Comparison of ENCODE assay signal across 28 cellular contexts in genomic region chr10:63375006-63375405, GRCh38.
DNase-seq lines count a peak whose midpoint lies in the region; ATAC-seq, FAIRE-seq and TF ChIP-seq lines count a peak whose summit lies in the region.
"Had no signal": no experiment of that assay in that cellular context is flagged by ENCODE, and none has a peak within 500 bp of the region (broad histone marks: within the 10 kb centered on the region; RNA-seq: fewer than 3 reads in every experiment).

No MANE protein-coding gene starts in this region.

- POLR2A ChIA-PET in K562 (lab: Yijun Ruan, JAX), result interaction anchor here (1.2 kb wide), 1 partner anchor 9 kb away, joined by 3 read pairs; no protein-coding TSS in a partner anchor

- FAIRE-seq in K562 (lab: Jason Lieb, UNC), result no peak
- FAIRE-seq: small intestine had no signal

- no peaks in the 10 kb centered on the region for H3K9me3 Mint-ChIP-seq in HFFc6
- H3K9me3 Mint-ChIP-seq in endothelial cell (ENCODE audit: unreplicated experiment), result no peaks in the 10 kb centered on the region
- no peaks in the 10 kb centered on the region for H3K9me3 Mint-ChIP-seq in stimulated activated effector memory CD8-positive, alpha-beta T cell treated with anti-CD3 and anti-CD28 coated beads, Interleukin-12 subunit alpha, Interleukin-12 subunit beta, amount 100 ng/mL, for 72 hours
- H3K9me3 Mint-ChIP-seq: activated B cell treated with CpG ODN at 0.5 μM for 24 hours; activated naive CD4-positive, alpha-beta T cell treated with anti-CD3 and anti-CD28 coated beads, Interleukin-2, amount 10 ng/mL, durations not matched to agents 7 days and 5 days; endodermal cell; naive thymus-derived CD8-positive, alpha-beta T cell had no signal

- H3K79me2 ChIP-seq in ACC112 (ENCODE audit: control insufficient read depth, insufficient read depth, low read length, unreplicated experiment) (peaks cover 24% of the 10 kb centered on the region), K562 (ENCODE audit: control insufficient read depth, insufficient read depth, low read length) (peaks cover 19% of the 10 kb centered on the region; the same call in 2 of the 3 replicates), smooth muscle cell (ENCODE audit: low read depth) (peaks cover 95% of the 10 kb centered on the region)

- intact Hi-C loops in K562 (cut with micrococcal nuclease), result no loop called here

- peak; percentile 43; the same call in 1 of the 3 replicates for ATAC-seq in K562
- no peak for ATAC-seq in stimulated activated effector memory CD8-positive, alpha-beta T cell treated with anti-CD3 and anti-CD28 coated beads, Interleukin-12 subunit alpha, Interleukin-12 subunit beta, amount 100 ng/mL, for 72 hours
- ATAC-seq: HCT116; naive thymus-derived CD8-positive, alpha-beta T cell had no signal

- peak overlapping the region; percentile 29; the same call in 1 of the 2 replicates for H3K4me3 ChIP-seq in ACC112 (ENCODE audit: low read depth, low read length)
- no peak overlapping the region for H3K4me3 ChIP-seq in K562
- H3K4me3 ChIP-seq in fibroblast of pulmonary artery (replicated peaks; ENCODE audit: low read depth, low read length), result no peak overlapping the region
- no peak overlapping the region for H3K4me3 ChIP-seq in smooth muscle cell
- H3K4me3 ChIP-seq: BLaER1, cardiac muscle cell, ovary, tibial artery had no signal

- no peak overlapping the region for H3K9ac ChIP-seq in K562 (ENCODE audit: insufficient read depth in 1 of 2, low read depth in 2 of 2, low read length in 2 of 2)
- H3K9ac ChIP-seq in smooth muscle cell (ENCODE audit: low read depth), result no peak overlapping the region
- H3K9ac ChIP-seq: BLaER1, KMS-11 had no signal

- DNase-seq in HFFc6 (no peak), K562 (ENCODE audit: extremely low read depth in 1 of 4, low spot score in 3 of 4) (no peak), fibroblast of pulmonary artery (ENCODE audit: low read depth) (peak; percentile 80), endothelial cell (ENCODE audit: low spot score) (no peak), smooth muscle cell (lab: John Stamatoyannopoulos, UW; ENCODE audit: unreplicated experiment) (no peak)
- no peak for DNase-seq in effector CD4-positive, alpha-beta T cell
- DNase-seq in stimulated activated effector memory CD8-positive, alpha-beta T cell treated with anti-CD3 and anti-CD28 coated beads, Interleukin-12 subunit alpha, Interleukin-12 subunit beta, amount 100 ng/mL, for 72 hours (ENCODE audit: low spot score in 2 of 2), result no peak
- DNase-seq: ACHN; activated B cell treated with CpG ODN at 0.5 μM for 24 hours; activated naive CD4-positive, alpha-beta T cell treated with anti-CD3 and anti-CD28 coated beads, Interleukin-2, amount 10 ng/mL, durations not matched to agents 7 days and 5 days; cortex of kidney; DMS53; endodermal cell; naive thymus-derived CD8-positive, alpha-beta T cell; NCI-H1048; NCI-H1930; NCI-H526 treated with DMSO at 0.1 percent for 48 hours; ovary; retina; SIG-M5; small intestine; stimulated activated CD4-positive, alpha-beta T cell treated with anti-CD3 and anti-CD28 coated beads, Interleukin-1b, Interleukin-23, amount 100 ng/mL, for 48 hours; tibial artery had no signal

- CTCF ChIA-PET in K562 (lab: Yijun Ruan, JAX; ENCODE audit: low intra/inter-chr PET ratio), result no interaction called here

- no peak for TF ChIP-seq RAD21 in K562 (CRISPR knock-in tag; conservative IDR thresholded peaks at IDR 0.05 in 1 of 2, IDR thresholded peaks at IDR 0.05 in 1 of 2)

- H3K27me3 ChIP-seq in ACC112 (ENCODE audit: insufficient read depth, low read length) (no peaks in the 10 kb centered on the region), K562 (ENCODE audit: control insufficient read depth in 2 of 2, insufficient read depth in 2 of 2, low read length in 2 of 2) (no peaks in the 10 kb centered on the region), smooth muscle cell (ENCODE audit: low read depth) (no peaks in the 10 kb centered on the region)
- H3K27me3 ChIP-seq: BLaER1, cardiac muscle cell, ovary, tibial artery had no signal

- in situ Hi-C loops in K562 (cut with MboI), result no loop called here

- H3K27ac ChIP-seq in ACC112 (ENCODE audit: low read depth, low read length) (peak overlapping the region; percentile 98), K562 (ENCODE audit: extremely low read depth, low read depth, low read length) (no peak overlapping the region), smooth muscle cell (ENCODE audit: low read depth) (no peak overlapping the region)
- H3K27ac ChIP-seq: BLaER1, cardiac muscle cell, KMS-11, ovary had no signal

- no peak overlapping the region for H3K4me2 ChIP-seq in K562 (ENCODE audit: insufficient read depth, low read length)
- H3K4me2 ChIP-seq in smooth muscle cell, result no peak overlapping the region
- H3K4me2 ChIP-seq: BLaER1, KMS-11 had no signal

- peaks cover 31% of the 10 kb centered on the region for H3K4me1 ChIP-seq in ACC112 (ENCODE audit: control insufficient read depth, insufficient read depth, low read length, unreplicated experiment)
- no peaks in the 10 kb centered on the region for H3K4me1 ChIP-seq in K562 (replicated peaks in 1 of 2; ENCODE audit: control insufficient read depth in 2 of 2, insufficient read depth in 2 of 2, low read length in 2 of 2)
- no peaks in the 10 kb centered on the region for H3K4me1 ChIP-seq in smooth muscle cell (ENCODE audit: low read depth)

- H2AFZ ChIP-seq in ACC112 (ENCODE audit: low read length, unreplicated experiment), result no peak overlapping the region
- H2AFZ ChIP-seq in K562 (ENCODE audit: low read depth, low read length), result no peak overlapping the region
- H2AFZ ChIP-seq in smooth muscle cell (ENCODE audit: low read depth), result no peak overlapping the region

- H3K27ac Mint-ChIP-seq in HFFc6 (peak overlapping the region; percentile 59), endothelial cell (ENCODE audit: unreplicated experiment) (no peak overlapping the region)
- H3K27ac Mint-ChIP-seq in stimulated activated effector memory CD8-positive, alpha-beta T cell treated with anti-CD3 and anti-CD28 coated beads, Interleukin-12 subunit alpha, Interleukin-12 subunit beta, amount 100 ng/mL, for 72 hours, result no peak overlapping the region
- H3K27ac Mint-ChIP-seq: activated B cell treated with CpG ODN at 0.5 μM for 24 hours; activated naive CD4-positive, alpha-beta T cell treated with anti-CD3 and anti-CD28 coated beads, Interleukin-2, amount 10 ng/mL, durations not matched to agents 7 days and 5 days; endodermal cell; naive thymus-derived CD8-positive, alpha-beta T cell had no signal

- peaks cover 5% of the 10 kb centered on the region; the same call in 1 of the 2 replicates for H3K36me3 ChIP-seq in ACC112 (ENCODE audit: insufficient read depth, low read length)
- H3K36me3 ChIP-seq in K562 (ENCODE audit: control insufficient read depth, insufficient read depth, low read length), result peaks cover 6% of the 10 kb centered on the region; the same call in 1 of the 3 replicates
- H3K36me3 ChIP-seq in smooth muscle cell (ENCODE audit: low read depth), result no peaks in the 10 kb centered on the region
- H3K36me3 ChIP-seq: ovary had no signal

- no peak for TF ChIP-seq POLR2A in K562 (conservative IDR thresholded peaks at IDR 0.05)

- WGBS in K562 (ENCODE audit: insufficient coverage, low coverage, missing lambda C conversion rate), result 87% methylated on average over 1 of the region's 1 CpG
- WGBS in smooth muscle cell (ENCODE audit: low lambda C conversion rate), result 92% methylated on average over 1 of the region's 1 CpG

- no TSS peak for BruUV-seq in K562 (replicated peaks; lab: Mats Ljungman, UMichigan)

- no peak overlapping the region for H3K4me3 Mint-ChIP-seq in HFFc6
- no peak overlapping the region for H3K4me3 Mint-ChIP-seq in endothelial cell (ENCODE audit: unreplicated experiment)
- H3K4me3 Mint-ChIP-seq in stimulated activated effector memory CD8-positive, alpha-beta T cell treated with anti-CD3 and anti-CD28 coated beads, Interleukin-12 subunit alpha, Interleukin-12 subunit beta, amount 100 ng/mL, for 72 hours, result no peak overlapping the region
- H3K4me3 Mint-ChIP-seq: activated B cell treated with CpG ODN at 0.5 μM for 24 hours; activated naive CD4-positive, alpha-beta T cell treated with anti-CD3 and anti-CD28 coated beads, Interleukin-2, amount 10 ng/mL, durations not matched to agents 7 days and 5 days; endodermal cell; naive thymus-derived CD8-positive, alpha-beta T cell had no signal

- peaks cover 2% of the 10 kb centered on the region; the same call in 1 of the 2 replicates for H3K27me3 Mint-ChIP-seq in HFFc6 (ENCODE audit: insufficient read depth)
- H3K27me3 Mint-ChIP-seq in endothelial cell (ENCODE audit: unreplicated experiment), result no peaks in the 10 kb centered on the region
- H3K27me3 Mint-ChIP-seq: activated B cell treated with CpG ODN at 0.5 μM for 24 hours; activated naive CD4-positive, alpha-beta T cell treated with anti-CD3 and anti-CD28 coated beads, Interleukin-2, amount 10 ng/mL, durations not matched to agents 7 days and 5 days; naive thymus-derived CD8-positive, alpha-beta T cell had no signal

- H3K4me1 Mint-ChIP-seq in HFFc6 (ENCODE audit: low read depth), result peaks cover 37% of the 10 kb centered on the region
- peaks cover 3% of the 10 kb centered on the region for H3K4me1 Mint-ChIP-seq in endothelial cell (ENCODE audit: unreplicated experiment)
- H3K4me1 Mint-ChIP-seq in stimulated activated effector memory CD8-positive, alpha-beta T cell treated with anti-CD3 and anti-CD28 coated beads, Interleukin-12 subunit alpha, Interleukin-12 subunit beta, amount 100 ng/mL, for 72 hours, result peaks cover 16% of the 10 kb centered on the region

- no peaks in the 10 kb centered on the region for H3F3A ChIP-seq in smooth muscle cell (ENCODE audit: low read depth)

- H3K9me1 ChIP-seq in K562 (ENCODE audit: control insufficient read depth, insufficient read depth, low read length), result no peaks in the 10 kb centered on the region

- H4K20me1 ChIP-seq in K562 (replicated peaks; ENCODE audit: control insufficient read depth, insufficient read depth, low read length) (no peaks in the 10 kb centered on the region), smooth muscle cell (ENCODE audit: low read depth) (peaks cover 50% of the 10 kb centered on the region)
- H4K20me1 ChIP-seq: BLaER1 had no signal

- H3K36me3 Mint-ChIP-seq in HFFc6 (ENCODE audit: low read depth) (peaks cover 18% of the 10 kb centered on the region), endothelial cell (ENCODE audit: low read depth, unreplicated experiment) (no peaks in the 10 kb centered on the region)
- peaks cover 7% of the 10 kb centered on the region for H3K36me3 Mint-ChIP-seq in stimulated activated effector memory CD8-positive, alpha-beta T cell treated with anti-CD3 and anti-CD28 coated beads, Interleukin-12 subunit alpha, Interleukin-12 subunit beta, amount 100 ng/mL, for 72 hours

- H3K9me3 ChIP-seq in K562 (replicated peaks; ENCODE audit: control insufficient read depth, insufficient read depth, low read depth, low read length) (no peaks in the 10 kb centered on the region), smooth muscle cell (replicated peaks; ENCODE audit: low read depth) (no peaks in the 10 kb centered on the region)
- H3K9me3 ChIP-seq: BLaER1, ovary, tibial artery had no signal

- TF ChIP-seq EP300 in K562 (IDR thresholded peaks at IDR 0.05; ENCODE audit: low read length), result no peak

- TF ChIP-seq CTCF in HFFc6 (IDR thresholded peaks at IDR 0.05) (no peak), K562 (IDR thresholded peaks at IDR 0.05 in 2 of 3, conservative IDR thresholded peaks at IDR 0.05 in 1 of 3; ENCODE audit: insufficient read depth in 2 of 3, low read depth in 1 of 3, low read length in 3 of 3) (no peak), fibroblast of pulmonary artery (IDR thresholded peaks at IDR 0.05; ENCODE audit: low read length, missing control alignments) (no peak), endothelial cell (IDR thresholded peaks at IDR 0.05; ENCODE audit: unreplicated experiment) (no peak), smooth muscle cell (IDR thresholded peaks at IDR 0.05; ENCODE audit: borderline replicate concordance, insufficient read depth, poor library complexity, severe bottlenecking) (no peak)
